ENCODE assay signal across 25 cellular contexts in genomic region chr3:124478834-124479233, GRCh38.
"Had no signal": no experiment of that assay in that cellular context is flagged by ENCODE, and none has a peak within 500 bp of the region (broad histone marks: within the 10 kb centered on the region; RNA-seq: fewer than 3 reads in every experiment).

No MANE protein-coding gene starts in this region.

- H3K9me3 ChIP-seq: gastrocnemius medialis, left lung, ovary, psoas muscle, sigmoid colon, spleen, thoracic aorta, tibial nerve, upper lobe of left lung had no signal

- H3K36me3 ChIP-seq: left lung, ovary, sigmoid colon, tibial nerve had no signal

- DNase-seq: dorsolateral prefrontal cortex; effector CD4-positive, alpha-beta T cell; foreskin fibroblast; gastrocnemius medialis; head of caudate nucleus; left lung; mesendoderm; midbrain; natural killer cell; occipital lobe; ovary; posterior cingulate gyrus; psoas muscle; right cardiac atrium; sigmoid colon; spleen; stimulated activated CD4-positive, alpha-beta T cell treated with anti-CD3 and anti-CD28 coated beads, Interleukin-4, amount 100 ng/mL, for 4 hours; stimulated activated naive CD8-positive, alpha-beta T cell treated with anti-CD3 and anti-CD28 coated beads, Interleukin-15, Interleukin-2, amounts not matched to agents 100 U/mL and 50 U/mL, for 24 hours; substantia nigra; upper lobe of left lung had no signal

- ATAC-seq: esophagus mucosa; gastrocnemius medialis; left lung; natural killer cell; psoas muscle; right cardiac atrium; stimulated activated memory B cell treated with anti-CD40 and anti-IgM and Interleukin-4, amounts not matched to agents 10 μg/mL and 1 μg/mL and 100 μg/mL, for 72 hours; stimulated activated naive CD8-positive, alpha-beta T cell treated with anti-CD3 and anti-CD28 coated beads, Interleukin-15, Interleukin-2, amounts not matched to agents 100 U/mL and 50 U/mL, for 24 hours had no signal

- H3K4me3 ChIP-seq: dorsolateral prefrontal cortex, gastrocnemius medialis, left lung, ovary, psoas muscle, sigmoid colon, spleen, thoracic aorta, tibial nerve, upper lobe of left lung had no signal

- H3K4me1 ChIP-seq: gastrocnemius medialis, left lung, psoas muscle, sigmoid colon, spleen, tibial nerve, upper lobe of left lung had no signal

- H3K27ac ChIP-seq: dorsolateral prefrontal cortex, epithelial cell of prostate, gastrocnemius medialis, left lung, ovary, psoas muscle, sigmoid colon, spleen, thoracic aorta, tibial nerve, upper lobe of left lung had no signal

- H3K27me3 ChIP-seq: dorsolateral prefrontal cortex, gastrocnemius medialis, left lung, ovary, sigmoid colon, tibial nerve, upper lobe of left lung had no signal
